17 cellular contexts compared by ENCODE assay signal in genomic region chrX:32397562-32398216, GRCh38.
DNase-seq lines count a peak whose midpoint lies in the region; ATAC-seq and TF ChIP-seq lines count a peak whose summit lies in the region.
"Had no signal": no experiment of that assay in that cellular context is flagged by ENCODE, and none has a peak within 500 bp of the region (broad histone marks: within the 10 kb centered on the region; RNA-seq: fewer than 3 reads in every experiment).

No MANE protein-coding gene starts in this region.

- DNase-seq in NCI-H1105 treated with DMSO at 0.1 percent for 48 hours (lab: John Stamatoyannopoulos, UW) (no peak), brain microvascular endothelial cell (no peak), colonic mucosa (no peak)
- DNase-seq: activated CD4-positive, alpha-beta T cell treated with anti-CD3 and anti-CD28 coated beads, Interleukin-2, amount 50 U/mL, for 1 hour; activated naive CD8-positive, alpha-beta T cell treated with anti-CD3 and anti-CD28 coated beads, Interleukin-2, amount 50 U/mL, for 24 hours; activated T-cell treated with anti-CD3 and anti-CD28 coated beads, Interleukin-2, amount 50 U/mL, for 72 hours; COR-L47; effector CD4-positive, alpha-beta T cell; NCI-H2029; retina; stimulated activated CD4-positive, alpha-beta T cell treated with anti-CD3 and anti-CD28 coated beads, Interleukin-15, amount 100 ng/mL, for 24 hours; stomach had no signal

- in situ Hi-C loops in brain microvascular endothelial cell (cut with HindIII; ENCODE audit: low pct_ligation_motif_present, low sequenced_read_pairs), result no loop called here

- no peaks in the 10 kb centered on the region for H3K36me3 ChIP-seq in brain microvascular endothelial cell (replicated peaks)
- H3K36me3 ChIP-seq in colonic mucosa, result no peaks in the 10 kb centered on the region
- H3K36me3 ChIP-seq: stomach had no signal

- intact Hi-C loops in colonic mucosa (cut with DNase I), result no loop called here

- H3K4me3 ChIP-seq in brain microvascular endothelial cell (ENCODE audit: low read depth, low read length) (no peak overlapping the region), colonic mucosa (no peak overlapping the region)
- H3K4me3 ChIP-seq: stomach had no signal

- TF ChIP-seq CTCF in brain microvascular endothelial cell (IDR thresholded peaks at IDR 0.05; ENCODE audit: low read depth, low read length, missing control alignments) (no peak), colonic mucosa (IDR thresholded peaks at IDR 0.05) (no peak)

- H3K27ac ChIP-seq in brain microvascular endothelial cell (no peak overlapping the region), colonic mucosa (no peak overlapping the region)
- H3K27ac ChIP-seq: stomach had no signal

- H3K9ac ChIP-seq in colonic mucosa (ENCODE audit: low read depth in 2 of 2, low read length in 2 of 2), result no peak overlapping the region

- H3K27me3 ChIP-seq in brain microvascular endothelial cell (replicated peaks) (no peaks in the 10 kb centered on the region), colonic mucosa (no peaks in the 10 kb centered on the region)
- H3K27me3 ChIP-seq: stomach had no signal

- peak; percentile 90 for ATAC-seq in GM18508 (IDR thresholded peaks at IDR 0.05; ENCODE audit: insufficient read depth, unreplicated experiment)
- ATAC-seq in GM21367 (IDR thresholded peaks at IDR 0.05; ENCODE audit: unreplicated experiment), result peak; percentile 79
- ATAC-seq in HG02852 (IDR thresholded peaks at IDR 0.05; ENCODE audit: unreplicated experiment), result peak; percentile 95
- ATAC-seq in HG03469 (IDR thresholded peaks at IDR 0.05; ENCODE audit: unreplicated experiment), result peak; percentile 75
- ATAC-seq in HG03521 (IDR thresholded peaks at IDR 0.05; ENCODE audit: unreplicated experiment), result no peak
- ATAC-seq: activated naive CD8-positive, alpha-beta T cell treated with anti-CD3 and anti-CD28 coated beads, Interleukin-2, amount 50 U/mL, for 24 hours; activated T-cell treated with anti-CD3 and anti-CD28 coated beads, Interleukin-2, amount 50 U/mL, for 72 hours had no signal

- no peaks in the 10 kb centered on the region for H3K9me3 ChIP-seq in colonic mucosa
- H3K9me3 ChIP-seq: stomach had no signal

- no peaks in the 10 kb centered on the region for H3K4me1 ChIP-seq in colonic mucosa
- H3K4me1 ChIP-seq: stomach had no signal
